ENCODE assay signal across 8 cellular contexts in genomic region chr10:92241158-92241500, GRCh38. TPM values are rescaled to one million over a fixed set of nuclear protein-coding genes. Genes with fewer than 3 reads are reported as not detected.
DNase-seq lines count a peak whose midpoint lies in the region; ATAC-seq, FAIRE-seq and TF ChIP-seq lines count a peak whose summit lies in the region.

No MANE protein-coding gene starts in this region.

- H3K9me3 ChIP-seq in WERI-Rb-1 (ENCODE audit: severe bottlenecking) (no peaks in the 10 kb centered on the region), pancreas (no peaks in the 10 kb centered on the region)

- no peaks in the 10 kb centered on the region for H3K9me3 Mint-ChIP-seq in activated CD4-positive, alpha-beta T cell treated with anti-CD3 and anti-CD28 coated beads for 36 hours (ENCODE audit: low read depth)
- peaks cover 10% of the 10 kb centered on the region for H3K9me3 Mint-ChIP-seq in glutamatergic neuron (ENCODE audit: unreplicated experiment)

- peak overlapping the region; percentile 72 for H3K4me3 Mint-ChIP-seq in activated CD4-positive, alpha-beta T cell treated with anti-CD3 and anti-CD28 coated beads for 36 hours
- peak overlapping the region; percentile 97 for H3K4me3 Mint-ChIP-seq in glutamatergic neuron (ENCODE audit: unreplicated experiment)

- POLR2A ChIA-PET in activated CD4-positive, alpha-beta T cell treated with anti-CD3 and anti-CD28 coated beads for 36 hours (lab: Charles Lee) = no interaction called here

- H3K27ac ChIP-seq in WERI-Rb-1 (peak overlapping the region; percentile 9), pancreas (peak overlapping the region; percentile 47 to 92 (median 86))

- peaks cover 10% of the 10 kb centered on the region for H3K36me3 Mint-ChIP-seq in activated CD4-positive, alpha-beta T cell treated with anti-CD3 and anti-CD28 coated beads for 36 hours (ENCODE audit: low read depth)
- no peaks in the 10 kb centered on the region for H3K36me3 Mint-ChIP-seq in glutamatergic neuron (ENCODE audit: unreplicated experiment)

- TF ChIP-seq CTCF in WERI-Rb-1 (IDR thresholded peaks at IDR 0.05; ENCODE audit: low read depth, low read length) = no peak
- TF ChIP-seq CTCF in glutamatergic neuron (IDR thresholded peaks at IDR 0.05; ENCODE audit: partially characterized antibody, unreplicated experiment) = no peak
- TF ChIP-seq CTCF in pancreas (IDR thresholded peaks at IDR 0.05) = no peak

- H3K27me3 ChIP-seq in WERI-Rb-1 (ENCODE audit: insufficient read depth, low read depth, severe bottlenecking) (no peaks in the 10 kb centered on the region), pancreas (no peaks in the 10 kb centered on the region)

- no peak for ATAC-seq in activated CD4-positive, alpha-beta T cell treated with anti-CD3 and anti-CD28 coated beads for 36 hours
- peak; percentile 38 to 51 (median 47) for ATAC-seq in pancreas

- H3K4me1 ChIP-seq in pancreas = peaks cover 18 to 32% (median 19%) of the 10 kb centered on the region in 3 donors

- peaks cover 14% of the 10 kb centered on the region for H3K27me3 Mint-ChIP-seq in activated CD4-positive, alpha-beta T cell treated with anti-CD3 and anti-CD28 coated beads for 36 hours
- peaks cover 7% of the 10 kb centered on the region for H3K27me3 Mint-ChIP-seq in glutamatergic neuron (ENCODE audit: unreplicated experiment)

- peak overlapping the region; percentile 50 for H3K4me3 ChIP-seq in WERI-Rb-1 (ENCODE audit: low read depth, low read length)
- peak overlapping the region in 3 of 4 donors; percentile 68 to 85 (median 75) for H3K4me3 ChIP-seq in pancreas

- H3K4me1 Mint-ChIP-seq in activated CD4-positive, alpha-beta T cell treated with anti-CD3 and anti-CD28 coated beads for 36 hours = peaks cover 30% of the 10 kb centered on the region
- H3K4me1 Mint-ChIP-seq in glutamatergic neuron (ENCODE audit: low read depth, unreplicated experiment) = peaks cover 21% of the 10 kb centered on the region

- DNase-seq in activated CD4-positive, alpha-beta T cell treated with anti-CD3 and anti-CD28 coated beads for 36 hours = peak; percentile 19
- DNase-seq in activated CD4-positive, alpha-beta T cell treated with anti-CD3 and anti-CD28 coated beads for 48 hours = no peak
- peak; percentile 39 for DNase-seq in WERI-Rb-1
- peak; percentile 18 for DNase-seq in glutamatergic neuron
- peak in 5 of 6 donors; percentile 21 to 61 (median 33) for DNase-seq in pancreas
- no peak for DNase-seq in ureter (ENCODE audit: low spot score)
- DNase-seq in AML-193 (lab: John Stamatoyannopoulos, UW) = no peak
- DNase-seq in activated CD8-positive, alpha-beta memory T cell treated with anti-CD3 and anti-CD28 coated beads, Interleukin-2, amount 50 U/mL, for 4 hours = no peak

- WGBS in pancreas, 2 donors = 3 to 5% methylated on average over 9 of the region's 9 CpGs

- no peak for FAIRE-seq in pancreas (lab: Jason Lieb, UNC)

- CTCF ChIA-PET in activated CD4-positive, alpha-beta T cell treated with anti-CD3 and anti-CD28 coated beads for 36 hours (lab: Charles Lee) = interaction anchor here (0.6 to 0.7 kb wide), 2 partner anchors 20 to 943 kb away, joined by 3 read pairs; no protein-coding TSS in a partner anchor

- intact Hi-C loops in activated CD4-positive, alpha-beta T cell treated with anti-CD3 and anti-CD28 coated beads for 36 hours (cut with DNase I, micrococcal nuclease) = loop anchor here (2.0 kb wide), 2 partner anchors 28 to 50 kb away; partner anchors contain the start of genes CPEB3 (in 2 of the 2) and MARCHF5 (in 2 of the 2)
- intact Hi-C loops in pancreas (cut with DNase I) = no loop called here

- peaks cover 12% of the 10 kb centered on the region for H3K36me3 ChIP-seq in WERI-Rb-1
- H3K36me3 ChIP-seq in pancreas = no peaks in the 10 kb centered on the region

- H3K27ac Mint-ChIP-seq in activated CD4-positive, alpha-beta T cell treated with anti-CD3 and anti-CD28 coated beads for 36 hours = no peak overlapping the region
- H3K27ac Mint-ChIP-seq in glutamatergic neuron (ENCODE audit: unreplicated experiment) = peak overlapping the region; percentile 95

RNA-seq across cellular contexts. Expression of gene CPEB3, which starts 49.7 kb away (rescaled TPM):
- total RNA-seq in activated CD4-positive, alpha-beta T cell treated with anti-CD3 and anti-CD28 coated beads for 36 hours = 1 to 10 TPM; 1.4 to 1.8 TPM
- total RNA-seq in glutamatergic neuron (ENCODE audit: unreplicated experiment) = 8.0 TPM
- 1 to 10 TPM; 4.3 to 7.0 (median 4.6) TPM for total RNA-seq in pancreas
- 1 to 10 TPM; 2.1 to 2.5 TPM for polyA plus RNA-seq in pancreas
- 6.0 TPM for total RNA-seq in ureter

RNA-seq across cellular contexts. Expression of gene MARCHF5, which starts 49.8 kb away (rescaled TPM):
- 10 to 100 TPM; 11.7 to 25.9 TPM for total RNA-seq in activated CD4-positive, alpha-beta T cell treated with anti-CD3 and anti-CD28 coated beads for 36 hours
- 68.5 TPM for total RNA-seq in glutamatergic neuron (ENCODE audit: unreplicated experiment)
- 10 to 100 TPM; 12.8 to 26.5 (median 14.1) TPM for total RNA-seq in pancreas
- polyA plus RNA-seq in pancreas = 10 to 100 TPM in 1 of 2 donors, 1 to 10 TPM in 1; 4.2 to 11.4 TPM
- total RNA-seq in ureter = 34.2 TPM

Comparison
In these comparisons a context has a peak if more than half of its experiments do, and no peak if none do; other contexts are left out.
1. DNase-seq: peak in activated CD4-positive, alpha-beta T cell treated with anti-CD3 and anti-CD28 coated beads for 36 hours (single experiment), WERI-Rb-1 (single experiment), glutamatergic neuron (single experiment) and pancreas (5 of 6); none in activated CD4-positive, alpha-beta T cell treated with anti-CD3 and anti-CD28 coated beads for 48 hours (single experiment), ureter (single experiment), AML-193 (0 of 2) and activated CD8-positive, alpha-beta memory T cell treated with anti-CD3 and anti-CD28 coated beads, Interleukin-2, amount 50 U/mL, for 4 hours (single experiment).
2. intact Hi-C loops: an anchor here in activated CD4-positive, alpha-beta T cell treated with anti-CD3 and anti-CD28 coated beads for 36 hours (2.0 kb wide); none called in pancreas.